Comparison of ENCODE assay signal across 8 cellular contexts in genomic region chr11:8813658-8814057, GRCh38.
DNase-seq lines count a peak whose midpoint lies in the region; ATAC-seq and TF ChIP-seq lines count a peak whose summit lies in the region.

No MANE protein-coding gene starts in this region.

- peaks cover 4% of the 10 kb centered on the region for H3K4me1 Mint-ChIP-seq in activated CD8-positive, alpha-beta memory T cell treated with anti-CD3 and anti-CD28 coated beads, Interleukin-2, amount 10 ng/mL, durations not matched to agents 7 days and 5 days
- peaks cover 9 to 10% of the 10 kb centered on the region in 2 donors for H3K4me1 Mint-ChIP-seq in natural killer cell

- BruUV-seq in A673 (replicated peaks; lab: Mats Ljungman, UMichigan), result no TSS peak

- WGBS in suprapubic skin, result 25% methylated on average over 1 of the region's 1 CpG

- peak; percentile 94 for TF ChIP-seq CTCF in A673 (conservative IDR thresholded peaks at IDR 0.05; ENCODE audit: low read depth, low read length)
- TF ChIP-seq CTCF in fibroblast of mammary gland (conservative IDR thresholded peaks at IDR 0.05; ENCODE audit: control insufficient read depth, insufficient read depth, low read depth, low read length), result peak; percentile 99
- TF ChIP-seq CTCF in natural killer cell (IDR thresholded peaks at IDR 0.05), result peak; percentile 66
- peak; percentile 54 to 74 for TF ChIP-seq CTCF in suprapubic skin (IDR thresholded peaks at IDR 0.05)

- no peak overlapping the region for H3K4me3 ChIP-seq in A673 (ENCODE audit: low read depth, low read length, poor library complexity, severe bottlenecking)
- H3K4me3 ChIP-seq in fibroblast of mammary gland (ENCODE audit: control insufficient read depth, low read depth, low read length), result no peak overlapping the region
- H3K4me3 ChIP-seq in suprapubic skin, result no peak overlapping the region

- peaks cover 44% of the 10 kb centered on the region for H3K4me1 ChIP-seq in A673 (ENCODE audit: insufficient read depth, low read length, poor library complexity, severe bottlenecking)
- peaks cover 56% of the 10 kb centered on the region for H3K4me1 ChIP-seq in suprapubic skin

- no peak overlapping the region for H3K4me3 Mint-ChIP-seq in activated CD8-positive, alpha-beta memory T cell treated with anti-CD3 and anti-CD28 coated beads, Interleukin-2, amount 10 ng/mL, durations not matched to agents 7 days and 5 days
- H3K4me3 Mint-ChIP-seq in natural killer cell, result no peak overlapping the region

- no peaks in the 10 kb centered on the region for H3K27me3 ChIP-seq in A673 (replicated peaks; ENCODE audit: insufficient read depth, low read depth, low read length, poor library complexity)
- H3K27me3 ChIP-seq in suprapubic skin, result no peaks in the 10 kb centered on the region

- no peak for TF ChIP-seq EP300 in suprapubic skin (IDR thresholded peaks at IDR 0.05)

- CTCF ChIA-PET in A673 (lab: Charles Lee), result interaction anchor here (1.1 kb wide), 1 partner anchor 54 kb away, joined by 4 read pairs; no protein-coding TSS in a partner anchor
- CTCF ChIA-PET in activated CD8-positive, alpha-beta memory T cell treated with anti-CD3 and anti-CD28 coated beads, Interleukin-2, amount 10 ng/mL, durations not matched to agents 7 days and 5 days (lab: Charles Lee), result interaction anchor here (0.7 to 2.4 kb wide), 5 partner anchors 17 to 594 kb away, joined by 3 to 8 read pairs (median 4); no protein-coding TSS in a partner anchor

- peak overlapping the region; percentile 64 for H3K27ac ChIP-seq in A673 (ENCODE audit: low read depth, low read length, poor library complexity, severe bottlenecking)
- H3K27ac ChIP-seq in suprapubic skin, result peak overlapping the region; percentile 36

- H3K27ac Mint-ChIP-seq in activated CD8-positive, alpha-beta memory T cell treated with anti-CD3 and anti-CD28 coated beads, Interleukin-2, amount 10 ng/mL, durations not matched to agents 7 days and 5 days, result no peak overlapping the region
- no peak overlapping the region for H3K27ac Mint-ChIP-seq in natural killer cell

- H3K36me3 ChIP-seq in A673 (ENCODE audit: insufficient read depth, low read length, poor library complexity, severe bottlenecking), result no peaks in the 10 kb centered on the region
- H3K36me3 ChIP-seq in suprapubic skin, result no peaks in the 10 kb centered on the region

- peak; percentile 78 for ATAC-seq in GM18502 (IDR thresholded peaks at IDR 0.05; ENCODE audit: poor library complexity, unreplicated experiment)
- peak; percentile 48 for ATAC-seq in HG03439 (IDR thresholded peaks at IDR 0.05; ENCODE audit: unreplicated experiment)
- peak; percentile 73 for ATAC-seq in activated CD8-positive, alpha-beta memory T cell treated with anti-CD3 and anti-CD28 coated beads, Interleukin-2, amount 10 ng/mL, durations not matched to agents 7 days and 5 days
- peak; percentile 58 to 80 (median 77) for ATAC-seq in natural killer cell

- no peaks in the 10 kb centered on the region for H3K36me3 Mint-ChIP-seq in activated CD8-positive, alpha-beta memory T cell treated with anti-CD3 and anti-CD28 coated beads, Interleukin-2, amount 10 ng/mL, durations not matched to agents 7 days and 5 days
- H3K36me3 Mint-ChIP-seq in natural killer cell, result no peaks in the 10 kb centered on the region

- H3K9me3 ChIP-seq in A673 (ENCODE audit: low read depth, low read length, poor library complexity, severe bottlenecking), result no peaks in the 10 kb centered on the region
- no peaks in the 10 kb centered on the region for H3K9me3 ChIP-seq in suprapubic skin

- no peak for TF ChIP-seq POLR2A in suprapubic skin (IDR thresholded peaks at IDR 0.05)

- POLR2A ChIA-PET in A673 (lab: Charles Lee; ENCODE audit: low non-redundant PET), result no interaction called here

- intact Hi-C loops in A673 (cut with micrococcal nuclease; ENCODE audit: unreplicated experiment) (loop anchor here (2.0 to 10.0 kb wide), 5 partner anchors 99 to 589 kb away; partner anchors contain the start of gene AKIP1), natural killer cell (cut with micrococcal nuclease) (loop anchor here (1.0 kb wide), 1 partner anchor 131 kb away; the partner anchor contains the start of genes RPL27A and TRIM66)

- H3K9me3 Mint-ChIP-seq in activated CD8-positive, alpha-beta memory T cell treated with anti-CD3 and anti-CD28 coated beads, Interleukin-2, amount 10 ng/mL, durations not matched to agents 7 days and 5 days (ENCODE audit: low read depth), result no peaks in the 10 kb centered on the region
- no peaks in the 10 kb centered on the region for H3K9me3 Mint-ChIP-seq in natural killer cell

- DNase-seq in A673 (ENCODE audit: low spot score) (peak; percentile 91), NCI-H774 (lab: John Stamatoyannopoulos, UW) (peak; percentile 19), fibroblast of mammary gland (ENCODE audit: low read depth) (peak; percentile 92), natural killer cell (peak; percentile 37), suprapubic skin (ENCODE audit: low spot score in 2 of 2) (peak; percentile 85 to 88)
- peak; percentile 74 for DNase-seq in activated CD8-positive, alpha-beta memory T cell treated with anti-CD3 and anti-CD28 coated beads, Interleukin-2, amount 10 ng/mL, durations not matched to agents 7 days and 5 days

- H3K27me3 Mint-ChIP-seq in activated CD8-positive, alpha-beta memory T cell treated with anti-CD3 and anti-CD28 coated beads, Interleukin-2, amount 10 ng/mL, durations not matched to agents 7 days and 5 days, result peaks cover 26% of the 10 kb centered on the region
- peaks cover 5 to 10% of the 10 kb centered on the region in 2 donors for H3K27me3 Mint-ChIP-seq in natural killer cell (ENCODE audit: low read depth in 2 of 2)

Comparison
In these comparisons a context has a peak if more than half of its experiments do, and no peak if none do; other contexts are left out.
1. DNase-seq: peak in every context shown above with its lines; median percentile 92 in fibroblast of mammary gland; 91 in A673; 86 in suprapubic skin; 74 in activated CD8-positive, alpha-beta memory T cell treated with anti-CD3 and anti-CD28 coated beads, Interleukin-2, amount 10 ng/mL, durations not matched to agents 7 days and 5 days; 37 in natural killer cell; 19 in NCI-H774.